In the genomic region with DNA sequence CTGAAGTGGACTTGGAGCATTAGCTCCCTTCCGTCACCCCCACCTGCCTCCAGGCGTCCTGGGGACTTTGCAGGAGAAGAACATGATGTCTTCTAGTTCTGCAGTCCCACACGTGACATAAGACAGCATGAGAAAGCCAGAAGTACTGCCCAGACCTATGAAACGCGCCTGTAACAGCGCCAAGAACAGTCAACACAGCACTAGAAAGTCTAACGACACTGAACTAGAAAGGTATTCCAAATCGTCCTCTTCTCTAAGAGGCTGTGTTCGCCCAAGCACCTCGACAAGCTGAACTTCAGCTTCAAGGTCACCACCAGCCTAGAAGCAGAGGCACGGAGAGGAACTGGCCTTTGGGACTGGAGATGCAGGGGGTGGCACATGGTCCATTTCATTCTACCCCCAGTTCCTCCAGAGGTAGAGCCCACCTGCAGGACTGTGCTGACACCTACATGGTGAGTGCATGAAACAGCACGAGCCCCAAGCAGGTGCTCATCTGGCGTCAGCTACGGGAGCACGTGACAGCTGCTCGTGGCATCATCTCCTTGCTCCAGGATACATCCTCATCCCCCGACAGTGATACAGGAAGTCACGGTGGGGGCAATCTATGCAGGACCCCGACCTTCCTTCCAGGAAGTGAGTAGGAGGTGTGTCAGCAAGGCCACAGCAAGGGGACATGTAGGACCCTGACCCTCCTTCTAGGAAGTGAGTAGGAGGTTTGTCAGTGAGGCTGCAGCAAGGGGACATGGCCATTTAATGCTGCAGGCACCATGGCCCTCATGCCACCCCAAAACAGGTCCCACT, we compare ENCODE assay signal across 9 cellular contexts. TPM values are rescaled to one million over a fixed set of nuclear protein-coding genes. Genes with fewer than 3 reads are reported as not detected.
DNase-seq lines count a peak whose midpoint lies in the region; ATAC-seq and TF ChIP-seq lines count a peak whose summit lies in the region.
"Had no signal": no experiment of that assay in that cellular context is flagged by ENCODE, and none has a peak within 500 bp of the region (broad histone marks: within the 10 kb centered on the region; RNA-seq: fewer than 3 reads in every experiment).

No MANE protein-coding gene starts in this region.

- TF ChIP-seq POLR2A in transverse colon (IDR thresholded peaks at IDR 0.05) = no peak

- H3K27ac ChIP-seq in right atrium auricular region (peak overlapping the region; percentile 70 to 74), transverse colon (peak overlapping the region; percentile 13 to 96 (median 82))

- H3K36me3 Mint-ChIP-seq in activated CD4-positive, alpha-beta memory T cell treated with anti-CD3 and anti-CD28 coated beads for 36 hours = peaks cover 5% of the 10 kb centered on the region

- CTCF ChIA-PET in activated CD4-positive, alpha-beta memory T cell treated with anti-CD3 and anti-CD28 coated beads for 36 hours (lab: Charles Lee) = interaction anchor here (1.5 kb wide), 1 partner anchor 103 kb away, joined by 4 read pairs; no protein-coding TSS in a partner anchor

- DNase-seq in cardiac septum (ENCODE audit: low spot score) = peak; percentile 71
- no peak for DNase-seq in Right ventricle myocardium inferior (ENCODE audit: missing footprints)
- peak; percentile 46 for DNase-seq in activated CD4-positive, alpha-beta memory T cell treated with anti-CD3 and anti-CD28 coated beads for 36 hours
- DNase-seq in right atrium auricular region (ENCODE audit: low spot score) = no peak
- peak; percentile 34 for DNase-seq in transverse colon
- no peak for DNase-seq in NCI-H82 (lab: John Stamatoyannopoulos, UW)

- in situ Hi-C loops in transverse colon (cut with MboI; ENCODE audit: low pct_ligation_motif_present in 1 of 4, low pct_unique_long_range_greater_than_20kb in 1 of 4, low sequenced_read_pairs in 3 of 4) = no loop called here

- no peak for ATAC-seq in Right ventricle myocardium inferior
- ATAC-seq in HG03432 (IDR thresholded peaks at IDR 0.05; ENCODE audit: unreplicated experiment) = no peak
- no peak for ATAC-seq in GM18519 (IDR thresholded peaks at IDR 0.05; ENCODE audit: low FRiP score, unreplicated experiment)

- no peak overlapping the region for H3K4me3 ChIP-seq in right atrium auricular region
- no peak overlapping the region for H3K4me3 ChIP-seq in transverse colon

- POLR2A ChIA-PET in activated CD4-positive, alpha-beta memory T cell treated with anti-CD3 and anti-CD28 coated beads for 36 hours (lab: Charles Lee) = interaction anchor here (3.2 kb wide), 1 partner anchor 16 kb away, joined by 19 read pairs; no protein-coding TSS in a partner anchor

- WGBS in transverse colon (ENCODE audit: low coverage in 1 of 2), 2 donors = 67 to 82% methylated on average over 9 to 19 of the region's 19 CpGs

- H3K4me1 ChIP-seq in right atrium auricular region (peaks cover 0 to 50% of the 10 kb centered on the region in 2 donors), transverse colon (peaks cover 9 to 44% (median 26%) of the 10 kb centered on the region in 4 donors)

- H3K9me3 ChIP-seq in right atrium auricular region = no peaks in the 10 kb centered on the region
- no peaks in the 10 kb centered on the region for H3K9me3 ChIP-seq in transverse colon

- H3K27ac Mint-ChIP-seq in activated CD4-positive, alpha-beta memory T cell treated with anti-CD3 and anti-CD28 coated beads for 36 hours = no peak overlapping the region

- intact Hi-C loops in cardiac septum (cut with DNase I) = loop anchor here (5.0 kb wide), 2 partner anchors 85 to 170 kb away; no protein-coding TSS in a partner anchor
- intact Hi-C loops in Right ventricle myocardium inferior (cut with DNase I) = loop anchor here (2.0 to 5.0 kb wide), 4 partner anchors 68 to 270 kb away; no protein-coding TSS in a partner anchor
- intact Hi-C loops in activated CD4-positive, alpha-beta memory T cell treated with anti-CD3 and anti-CD28 coated beads for 36 hours (cut with micrococcal nuclease) = loop anchor here (10.0 kb wide), 1 partner anchor 252 kb away; no protein-coding TSS in a partner anchor
- intact Hi-C loops in transverse colon (cut with DNase I; ENCODE audit: low total_unique reads) = loop anchor here (5.0 to 10.0 kb wide), 2 partner anchors 45 to 172 kb away; no protein-coding TSS in a partner anchor

- H3K4me3 Mint-ChIP-seq in activated CD4-positive, alpha-beta memory T cell treated with anti-CD3 and anti-CD28 coated beads for 36 hours = no peak overlapping the region
- H3K4me3 Mint-ChIP-seq: central memory CD8-positive, alpha-beta T cell had no signal

- H3K4me1 Mint-ChIP-seq in activated CD4-positive, alpha-beta memory T cell treated with anti-CD3 and anti-CD28 coated beads for 36 hours (ENCODE audit: low read depth) = peaks cover 30% of the 10 kb centered on the region

- peak; percentile 89 for TF ChIP-seq EP300 in transverse colon (IDR thresholded peaks at IDR 0.05; ENCODE audit: low read depth)

- H3K27me3 ChIP-seq in right atrium auricular region = no peaks in the 10 kb centered on the region
- H3K27me3 ChIP-seq in transverse colon = no peaks in the 10 kb centered on the region

- no peaks in the 10 kb centered on the region for H3K9me3 Mint-ChIP-seq in activated CD4-positive, alpha-beta memory T cell treated with anti-CD3 and anti-CD28 coated beads for 36 hours
- H3K9me3 Mint-ChIP-seq: central memory CD8-positive, alpha-beta T cell had no signal

- no peaks in the 10 kb centered on the region for H3K27me3 Mint-ChIP-seq in activated CD4-positive, alpha-beta memory T cell treated with anti-CD3 and anti-CD28 coated beads for 36 hours
- H3K27me3 Mint-ChIP-seq: central memory CD8-positive, alpha-beta T cell had no signal

- H3K36me3 ChIP-seq in right atrium auricular region (no peaks in the 10 kb centered on the region), transverse colon (no peaks in the 10 kb centered on the region)

- peak in 1 of 2 donors; percentile 23 for TF ChIP-seq CTCF in right atrium auricular region (IDR thresholded peaks at IDR 0.05)
- TF ChIP-seq CTCF in transverse colon (IDR thresholded peaks at IDR 0.05) = no peak

RNA-seq across cellular contexts. Expression of a gene that starts 3.7 kb away (rescaled TPM):
- 34.4 TPM for total RNA-seq in cardiac septum
- total RNA-seq in Right ventricle myocardium inferior = 30.7 TPM
- total RNA-seq in activated CD4-positive, alpha-beta memory T cell treated with anti-CD3 and anti-CD28 coated beads for 36 hours = 10 to 100 TPM; 30.0 to 35.8 TPM
- total RNA-seq in right atrium auricular region = 10 to 100 TPM in 1 of 2 donors, 1 to 10 TPM in 1; 8.1 to 20.1 TPM
- total RNA-seq in transverse colon = 100 to 1,000 TPM in 2 of 4 donors, 10 to 100 TPM in 2; 33.9 to 192 (median 112) TPM

Comparison
In these comparisons a context has a peak if more than half of its experiments do, and no peak if none do; other contexts are left out.
1. DNase-seq: peak in cardiac septum (single experiment), activated CD4-positive, alpha-beta memory T cell treated with anti-CD3 and anti-CD28 coated beads for 36 hours (single experiment) and transverse colon (single experiment); none in Right ventricle myocardium inferior (single experiment), right atrium auricular region (single experiment) and NCI-H82 (single experiment).